Comparison of ENCODE assay signal across 33 cellular contexts in genomic region chrX:23911436-23911835, GRCh38. TPM values are rescaled to one million over a fixed set of nuclear protein-coding genes. Genes with fewer than 3 reads are reported as not detected.
"Had no signal": no experiment of that assay in that cellular context is flagged by ENCODE, and none has a peak within 500 bp of the region (broad histone marks: within the 10 kb centered on the region; RNA-seq: fewer than 3 reads in every experiment).

No MANE protein-coding gene starts in this region.

- H3K36me3 ChIP-seq: esophagus squamous epithelium, right atrium auricular region, suprapubic skin, transverse colon, upper lobe of right lung, uterus had no signal

- H3K27ac ChIP-seq: coronary artery, esophagus squamous epithelium, parathyroid adenoma, right atrium auricular region, suprapubic skin, transverse colon, upper lobe of right lung, uterus had no signal

- H3K27ac Mint-ChIP-seq: mesothelial cell of epicardium; natural killer cell treated with Interleukin-12 subunit alpha and Interleukin-12 subunit beta and Interleukin-15 and Interleukin-18, amount 100 ng/mL, for 72 hours; progenitor cell of endocrine pancreas; stimulated activated naive CD8-positive, alpha-beta T cell treated with anti-CD3 and anti-CD28 coated beads, Interleukin-15, amount 100 ng/mL, for 72 hours had no signal

- H3K27me3 Mint-ChIP-seq: effector memory CD8-positive, alpha-beta T cell; naive B cell; natural killer cell treated with Interleukin-12 subunit alpha and Interleukin-12 subunit beta and Interleukin-15 and Interleukin-18, amount 100 ng/mL, for 72 hours; progenitor cell of endocrine pancreas; stimulated activated naive CD8-positive, alpha-beta T cell treated with anti-CD3 and anti-CD28 coated beads, Interleukin-15, amount 100 ng/mL, for 72 hours had no signal

- H3K4me3 ChIP-seq: coronary artery, esophagus squamous epithelium, mucosa of descending colon, right atrium auricular region, smooth muscle cell, suprapubic skin, transverse colon, upper lobe of right lung, uterus had no signal

- DNase-seq: effector memory CD8-positive, alpha-beta T cell; erythroblast; esophagus squamous epithelium; head of caudate nucleus; mesenchymal stem cell; mucosa of descending colon; naive B cell; stimulated activated CD4-positive, alpha-beta T cell treated with anti-CD3 and anti-CD28 coated beads, Interleukin-12 subunit alpha, Interleukin-12 subunit beta, amount 100 ng/mL, for 4 hours; stimulated activated CD4-positive, alpha-beta T cell treated with anti-CD3 and anti-CD28 coated beads, Interleukin-1b, Interleukin-23, amount 100 ng/mL, for 48 hours; stimulated activated CD4-positive, alpha-beta T cell treated with anti-CD3 and anti-CD28 coated beads, Interleukin-4, amount 100 ng/mL, for 1 hour; stimulated activated CD8-positive, alpha-beta memory T cell treated with anti-CD3 and anti-CD28 coated beads, Interleukin-4, amount 100 ng/mL, for 48 hours; stimulated activated naive CD4-positive, alpha-beta T cell; stimulated activated naive CD8-positive, alpha-beta T cell treated with anti-CD3 and anti-CD28 coated beads, Interleukin-15, amount 100 ng/mL, for 72 hours; transverse colon; upper lobe of right lung; uterus had no signal

- H3K4me1 ChIP-seq: upper lobe of right lung, uterus had no signal

- H3K9me3 ChIP-seq: esophagus squamous epithelium, mucosa of descending colon, suprapubic skin, transverse colon, upper lobe of right lung, uterus had no signal

- H3K9me3 Mint-ChIP-seq: effector memory CD8-positive, alpha-beta T cell; mesothelial cell of epicardium; naive B cell; natural killer cell treated with Interleukin-12 subunit alpha and Interleukin-12 subunit beta and Interleukin-15 and Interleukin-18, amount 100 ng/mL, for 72 hours; neural crest cell; stimulated activated naive CD8-positive, alpha-beta T cell treated with anti-CD3 and anti-CD28 coated beads, Interleukin-15, amount 100 ng/mL, for 72 hours had no signal

- H3K36me3 Mint-ChIP-seq: mesothelial cell of epicardium; naive B cell; natural killer cell treated with Interleukin-12 subunit alpha and Interleukin-12 subunit beta and Interleukin-15 and Interleukin-18, amount 100 ng/mL, for 72 hours had no signal

- ATAC-seq: effector memory CD8-positive, alpha-beta T cell; left lobe of liver; mucosa of descending colon; natural killer cell treated with Interleukin-12 subunit alpha and Interleukin-12 subunit beta and Interleukin-15 and Interleukin-18, amount 100 ng/mL, for 72 hours; sciatic nerve; stimulated activated naive CD8-positive, alpha-beta T cell treated with anti-CD3 and anti-CD28 coated beads, Interleukin-15, amount 100 ng/mL, for 72 hours; upper lobe of right lung had no signal

- H3K4me3 Mint-ChIP-seq: effector memory CD8-positive, alpha-beta T cell; mesothelial cell of epicardium; naive B cell; natural killer cell treated with Interleukin-12 subunit alpha and Interleukin-12 subunit beta and Interleukin-15 and Interleukin-18, amount 100 ng/mL, for 72 hours; stimulated activated naive CD8-positive, alpha-beta T cell treated with anti-CD3 and anti-CD28 coated beads, Interleukin-15, amount 100 ng/mL, for 72 hours had no signal

- H3K27me3 ChIP-seq: esophagus squamous epithelium, right atrium auricular region, suprapubic skin, transverse colon, upper lobe of right lung, uterus had no signal

RNA-seq across cellular contexts. Expression of gene CXorf58, which starts 3.6 kb away (rescaled TPM):
- total RNA-seq: dermis microvascular lymphatic vessel endothelial cell; fibroblast of villous mesenchyme; glomerular endothelial cell; left lobe of liver; lung microvascular endothelial cell; mucosa of descending colon; natural killer cell treated with Interleukin-12 subunit alpha and Interleukin-12 subunit beta and Interleukin-15 and Interleukin-18, amount 100 ng/mL, for 72 hours; osteoblast; right atrium auricular region; sciatic nerve; smooth muscle cell; suprapubic skin; upper lobe of right lung had no signal
- polyA plus RNA-seq: liver, smooth muscle cell had no signal
